10 cellular contexts compared by ENCODE assay signal in the genomic region with DNA sequence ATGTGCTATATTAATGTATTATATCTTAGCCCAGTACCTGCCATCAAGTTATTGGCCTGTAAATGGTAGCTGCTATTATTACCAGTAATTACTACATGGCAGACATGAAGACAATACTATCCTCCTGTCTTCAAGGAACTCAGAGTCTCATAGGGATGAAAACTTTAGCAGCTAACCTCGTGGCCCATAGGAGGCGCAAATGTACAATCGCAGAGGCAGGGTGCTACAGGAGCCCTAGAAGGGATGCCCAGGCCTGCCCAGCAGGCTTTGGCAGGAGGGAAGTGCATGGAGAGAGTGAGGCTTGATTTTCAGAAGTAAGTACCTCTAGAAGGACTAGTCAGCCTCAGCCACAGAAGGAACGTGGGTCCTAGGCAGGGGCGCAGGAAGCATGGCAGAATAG. TPM values are rescaled to one million over a fixed set of nuclear protein-coding genes. Genes with fewer than 3 reads are reported as not detected.
DNase-seq lines count a peak whose midpoint lies in the region; ATAC-seq and TF ChIP-seq lines count a peak whose summit lies in the region.
"Had no signal": no experiment of that assay in that cellular context is flagged by ENCODE, and none has a peak within 500 bp of the region (broad histone marks: within the 10 kb centered on the region; RNA-seq: fewer than 3 reads in every experiment).

No MANE protein-coding gene starts in this region.

- POLR2A ChIA-PET in PC-9 (lab: Charles Lee; ENCODE audit: unreplicated experiment) = no interaction called here

- H3K27me3 ChIP-seq in PC-9 (ENCODE audit: insufficient read depth, low read depth) = no peaks in the 10 kb centered on the region

- no peaks in the 10 kb centered on the region for H3K4me1 ChIP-seq in PC-9 (replicated peaks; ENCODE audit: insufficient read depth)

- intact Hi-C loops in PC-9 (cut with micrococcal nuclease; ENCODE audit: unreplicated experiment) = loop anchor here (10.0 kb wide), 1 partner anchor 323 kb away; the partner anchor contains the start of gene ASAP2

- no peaks in the 10 kb centered on the region for H4K20me1 ChIP-seq in PC-9 (ENCODE audit: insufficient read depth)

- peaks cover 19% of the 10 kb centered on the region for H3K36me3 ChIP-seq in PC-9 (ENCODE audit: low read depth)

- H3K4me3 ChIP-seq in GM12864 (ENCODE audit: low read depth, low read length) (no peak overlapping the region), PC-9 (no peak overlapping the region)
- H3K4me3 ChIP-seq: thoracic aorta had no signal

- no peak overlapping the region for H3K27ac ChIP-seq in 22Rv1
- H3K27ac ChIP-seq in PC-9 = no peak overlapping the region
- H3K27ac ChIP-seq: thoracic aorta had no signal

- DNase-seq in GM12864 (ENCODE audit: low read depth) = no peak
- DNase-seq in PC-9 = no peak
- peak; percentile 17 for DNase-seq in fibroblast of peridontal ligament (ENCODE audit: extremely low read depth)
- DNase-seq in NCI-H2171 treated with DMSO at 0.1 percent for 48 hours (lab: John Stamatoyannopoulos, UW) = no peak
- no peak for DNase-seq in activated CD4-positive, alpha-beta T cell treated with anti-CD3 and anti-CD28 coated beads for 48 hours
- no peak for DNase-seq in activated CD4-positive, alpha-beta T cell treated with anti-CD3 and anti-CD28 coated beads for 1 hour
- DNase-seq: NCI-H510A treated with DMSO at 0.1 percent for 48 hours had no signal

- ATAC-seq in HG02610 (IDR thresholded peaks at IDR 0.05; ENCODE audit: unreplicated experiment) = no peak

- BruUV-seq in PC-9 (replicated peaks; lab: Mats Ljungman, UMichigan) = no TSS peak

- no peaks in the 10 kb centered on the region for H3K9me3 ChIP-seq in PC-9 (ENCODE audit: insufficient read depth, low read depth)
- H3K9me3 ChIP-seq: thoracic aorta had no signal

- CTCF ChIA-PET in PC-9 (lab: Charles Lee) = no interaction called here

- no peak overlapping the region for H2AFZ ChIP-seq in PC-9

- TF ChIP-seq CTCF in 22Rv1 (IDR thresholded peaks at IDR 0.05) (peak; percentile 52), GM12864 (IDR thresholded peaks at IDR 0.05; ENCODE audit: low read depth, low read length, missing control alignments) (peak; percentile 16), PC-9 (conservative IDR thresholded peaks at IDR 0.05) (peak; percentile 52)

- H3F3A ChIP-seq in PC-9 (ENCODE audit: insufficient read depth, low read depth) = peaks cover 10% of the 10 kb centered on the region; the same call in 1 of the 2 replicates

- no peaks in the 10 kb centered on the region for H3K79me2 ChIP-seq in PC-9 (ENCODE audit: low read depth)

- no peaks in the 10 kb centered on the region for H3K9me2 ChIP-seq in PC-9 (ENCODE audit: insufficient read depth)

- H3K4me2 ChIP-seq in PC-9 = no peak overlapping the region

RNA-seq across cellular contexts. Expression of gene KIDINS220, which starts 44.7 kb away (rescaled TPM):
- 11.0 and 13.9 TPM in 2 replicates for total RNA-seq in PC-9 (2021)
